8 cellular contexts compared by ENCODE assay signal in genomic region chr22:27718186-27719032, GRCh38.
A peak's percentile ranks its signal among the peaks of the same experiment; 100 is the strongest.
DNase-seq lines count a peak whose midpoint lies in the region; ATAC-seq and TF ChIP-seq lines count a peak whose summit lies in the region.

No MANE protein-coding gene starts in this region.

- WGBS in esophagus, 2 donors: 20 to 21% methylated on average over 10 of the region's 10 CpGs

- H3K27me3 Mint-ChIP-seq in nephron progenitor cell (ENCODE audit: low read depth, poor library complexity): peaks cover 45% of the 10 kb centered on the region

- DNase-seq in AG10803 (ENCODE audit: low read depth): peak; percentile 92
- peak; percentile 13 for DNase-seq in NCI-H69 (lab: John Stamatoyannopoulos, UW)
- peak; percentile 17 for DNase-seq in nephron progenitor cell
- no peak for DNase-seq in SHP77 (lab: John Stamatoyannopoulos, UW)
- DNase-seq in DMS79 (lab: John Stamatoyannopoulos, UW): no peak
- DNase-seq in DMS114 treated with DMSO at 0.1 percent for 48 hours (lab: John Stamatoyannopoulos, UW; ENCODE audit: unreplicated experiment): no peak

- no peak for ATAC-seq in GM18873 (IDR thresholded peaks at IDR 0.05; ENCODE audit: low FRiP score, unreplicated experiment)

- H3K4me3 Mint-ChIP-seq in nephron progenitor cell: no peak overlapping the region

- peak overlapping the region; percentile 76 for H3K27ac Mint-ChIP-seq in nephron progenitor cell

- no peak for TF ChIP-seq CTCF in AG10803 (conservative IDR thresholded peaks at IDR 0.05; ENCODE audit: low read length)
- no peak for TF ChIP-seq CTCF in nephron progenitor cell (IDR thresholded peaks at IDR 0.05)

- H3K4me3 ChIP-seq in AG10803 (ENCODE audit: low read length) (peak overlapping the region; percentile 10), esophagus (ENCODE audit: low read depth in 1 of 2, low read length in 2 of 2) (no peak overlapping the region)

- H3K4me1 Mint-ChIP-seq in nephron progenitor cell: peaks cover 50% of the 10 kb centered on the region

- H3K9me3 ChIP-seq in esophagus (ENCODE audit: control insufficient read depth in 2 of 2, insufficient read depth in 1 of 2, low read depth in 1 of 2, low read length in 1 of 2): no peaks in the 10 kb centered on the region

- peaks cover 3% of the 10 kb centered on the region for H3K9me3 Mint-ChIP-seq in nephron progenitor cell

- H3K4me1 ChIP-seq in esophagus (ENCODE audit: control insufficient read depth in 2 of 2, insufficient read depth in 2 of 2, low read length in 1 of 2): peaks cover 2 to 15% of the 10 kb centered on the region in 2 donors

- no peaks in the 10 kb centered on the region for H3K36me3 ChIP-seq in esophagus (ENCODE audit: control insufficient read depth in 2 of 2, insufficient read depth in 2 of 2, low read length in 1 of 2)

- H3K36me3 Mint-ChIP-seq in nephron progenitor cell (ENCODE audit: low read depth): no peaks in the 10 kb centered on the region

- H3K27ac ChIP-seq in esophagus (ENCODE audit: low read depth in 2 of 2, low read length in 1 of 2): peak overlapping the region; percentile 65 to 89

- H3K27me3 ChIP-seq in esophagus (ENCODE audit: control insufficient read depth in 1 of 2, insufficient read depth in 2 of 2, low read length in 2 of 2): no peaks in the 10 kb centered on the region

Comparison
In these comparisons a context has a peak if more than half of its experiments do, and no peak if none do; other contexts are left out.
1. DNase-seq: peak in AG10803 (single experiment), NCI-H69 (single experiment) and nephron progenitor cell (single experiment); none in SHP77 (0 of 2), DMS79 (single experiment) and DMS114 treated with DMSO at 0.1 percent for 48 hours (single experiment).